10 cellular contexts compared by ENCODE assay signal in genomic region chr4:148109216-148109615, GRCh38.
"Had no signal": no experiment of that assay in that cellular context is flagged by ENCODE, and none has a peak within 500 bp of the region (broad histone marks: within the 10 kb centered on the region; RNA-seq: fewer than 3 reads in every experiment).

No MANE protein-coding gene starts in this region.

- H3K4me3 ChIP-seq: GM23248, HAP-1, K562 had no signal

- H3K9ac ChIP-seq: GM23248 had no signal

- FAIRE-seq: K562 had no signal

- H3K27ac ChIP-seq: GM23248, HL-60 had no signal

- H2AFZ ChIP-seq: GM23248 had no signal

- H3K9me3 ChIP-seq: HAP-1 had no signal

- ATAC-seq: HCT116, K562 had no signal

- H3K36me3 ChIP-seq: HAP-1 had no signal

- DNase-seq: GM23248, GOT3, H7, HFFc6, IMR-90, KG1 had no signal
